Comparison of ENCODE assay signal across 18 cellular contexts in genomic region chr9:17986595-17986994, GRCh38.
DNase-seq lines count a peak whose midpoint lies in the region; ATAC-seq, FAIRE-seq and TF ChIP-seq lines count a peak whose summit lies in the region.
"Had no signal": no experiment of that assay in that cellular context is flagged by ENCODE, and none has a peak within 500 bp of the region (broad histone marks: within the 10 kb centered on the region; RNA-seq: fewer than 3 reads in every experiment).

No MANE protein-coding gene starts in this region.

- H3K9me3 ChIP-seq in mucosa of descending colon: no peaks in the 10 kb centered on the region

- TF ChIP-seq POLR2A in H54 (IDR thresholded peaks at IDR 0.05; ENCODE audit: low read depth, low read length): no peak

- H3K4me1 ChIP-seq in mucosa of descending colon (ENCODE audit: low read depth): peaks cover 22% of the 10 kb centered on the region

- H3K4me3 ChIP-seq in mucosa of descending colon: no peak overlapping the region

- intact Hi-C loops in mucosa of descending colon (cut with DNase I, micrococcal nuclease): no loop called here

- ATAC-seq in mucosa of descending colon: peak; percentile 77

- DNase-seq in NCI-H146 (lab: John Stamatoyannopoulos, UW) (peak; percentile 52), NCI-H69 (lab: John Stamatoyannopoulos, UW) (peak; percentile 86), NCI-H774 (lab: John Stamatoyannopoulos, UW) (peak; percentile 20), mucosa of descending colon (no peak), activated gamma-delta T cell (lab: John Stamatoyannopoulos, UW) (no peak), NAMALWA (ENCODE audit: low spot score) (no peak), H54 (ENCODE audit: insufficient read length, low spot score) (no peak), NCI-H1694 (lab: John Stamatoyannopoulos, UW) (no peak)
- DNase-seq: C1 segment of cervical spinal cord; Calu3; CD4-positive, alpha-beta memory T cell; COR-L47; DND-41; GOT3; H7; HCEC 1CT had no signal

- TF ChIP-seq CTCF in mucosa of descending colon (IDR thresholded peaks at IDR 0.05): no peak

- FAIRE-seq in H54 (lab: Jason Lieb, UNC): no peak
- FAIRE-seq: G401.6, GM12892 had no signal

- no peaks in the 10 kb centered on the region for H3K36me3 ChIP-seq in mucosa of descending colon (ENCODE audit: low read depth)

Comparison
In these comparisons a context has a peak if more than half of its experiments do, and no peak if none do; other contexts are left out.
1. DNase-seq: peak in NCI-H146 (single experiment), NCI-H69 (single experiment) and NCI-H774 (single experiment); none in mucosa of descending colon (0 of 3), activated gamma-delta T cell (single experiment), NAMALWA (single experiment), H54 (single experiment) and NCI-H1694 (single experiment).